ENCODE assay signal across 19 cellular contexts in genomic region chr13:33277946-33278345, GRCh38. TPM values are rescaled to one million over a fixed set of nuclear protein-coding genes. Genes with fewer than 3 reads are reported as not detected.
A peak's percentile ranks its signal among the peaks of the same experiment; 100 is the strongest.
DNase-seq lines count a peak whose midpoint lies in the region; ATAC-seq and TF ChIP-seq lines count a peak whose summit lies in the region.
"Had no signal": no experiment of that assay in that cellular context is flagged by ENCODE, and none has a peak within 500 bp of the region (broad histone marks: within the 10 kb centered on the region; RNA-seq: fewer than 3 reads in every experiment).

No MANE protein-coding gene starts in this region.

- H3K27ac ChIP-seq in fibroblast of lung (ENCODE audit: insufficient read depth, low read length) (peak overlapping the region; percentile 9), tibial nerve (peak overlapping the region; percentile 45 to 97 (median 74))
- H3K27ac ChIP-seq: BLaER1 treated with 17β-estradiol and CSF1 and Interleukin-3, amounts not matched to agents 10 nM and 100 nM had no signal

- H3K9me3 ChIP-seq in adipocyte (ENCODE audit: control insufficient read depth, low read length) (no peaks in the 10 kb centered on the region), fibroblast of lung (ENCODE audit: control insufficient read depth, insufficient read depth, low read depth, low read length) (no peaks in the 10 kb centered on the region), tibial nerve (no peaks in the 10 kb centered on the region)
- H3K9me3 ChIP-seq: BLaER1 treated with 17β-estradiol and CSF1 and Interleukin-3, amounts not matched to agents 10 nM and 100 nM; Peyer's patch had no signal

- peaks cover 98% of the 10 kb centered on the region for H3K79me2 ChIP-seq in fibroblast of lung (ENCODE audit: control insufficient read depth, insufficient read depth, low read length)

- H3K4me2 ChIP-seq in fibroblast of lung (ENCODE audit: extremely low read depth, insufficient read depth, low read length), result no peak overlapping the region
- H3K4me2 ChIP-seq: BLaER1 treated with 17β-estradiol and CSF1 and Interleukin-3, amounts not matched to agents 10 nM and 100 nM had no signal

- H3K4me3 ChIP-seq in adipocyte (ENCODE audit: low read length) (peak overlapping the region; percentile 43), fibroblast of lung (replicated peaks in 1 of 4; ENCODE audit: control extremely low read depth in 1 of 4, insufficient read depth in 1 of 4, low read depth in 3 of 4, low read length in 4 of 4) (no peak overlapping the region), tibial nerve (no peak overlapping the region)
- H3K4me3 ChIP-seq: BLaER1 treated with 17β-estradiol and CSF1 and Interleukin-3, amounts not matched to agents 10 nM and 100 nM; Peyer's patch had no signal

- peak in 1 of 2 donors; percentile 65 for TF ChIP-seq EP300 in tibial nerve (IDR thresholded peaks at IDR 0.05)

- no peak overlapping the region for H2AFZ ChIP-seq in fibroblast of lung (ENCODE audit: low read length)

- TF ChIP-seq POLR2A in tibial nerve (IDR thresholded peaks at IDR 0.05), result no peak

- no peaks in the 10 kb centered on the region for H3K9me3 Mint-ChIP-seq in nephron
- no peaks in the 10 kb centered on the region for H3K9me3 Mint-ChIP-seq in activated T-helper 2 cell treated with anti-CD3 and anti-CD28 coated beads, Interferon-gamma antibody, Interleukin-2, Interleukin-4, amounts not matched to agents 10 μg/mL and 5 μg/mL and 100 μg/mL, durations not matched to agents 14 hours and 24 hours and 36 hours
- H3K9me3 Mint-ChIP-seq: activated naive CD4-positive, alpha-beta T cell treated with anti-CD3 and anti-CD28 coated beads for 36 hours; stimulated activated naive CD8-positive, alpha-beta T cell treated with anti-CD3 and anti-CD28 coated beads, Interleukin-15, Interleukin-2, amounts not matched to agents 100 ng/mL and 50 ng/mL, for 24 hours; T-cell had no signal

- peak; percentile 52 for DNase-seq in adipocyte (ENCODE audit: low read depth)
- DNase-seq in fibroblast of lung (ENCODE audit: low read depth in 2 of 2), result peak; percentile 51 to 57
- peak in 1 of 2 donors; percentile 71 for DNase-seq in tibial nerve (ENCODE audit: low spot score in 2 of 2)
- DNase-seq in 8988T, result no peak
- DNase-seq in NCI-H1436 treated with DMSO at 0.1 percent for 48 hours (lab: John Stamatoyannopoulos, UW), result no peak
- DNase-seq in activated T-helper 2 cell treated with anti-CD3 and anti-CD28 coated beads, Interferon-gamma antibody, Interleukin-2, Interleukin-4, amounts not matched to agents 10 μg/mL and 5 μg/mL and 100 μg/mL, durations not matched to agents 14 hours and 24 hours and 36 hours (ENCODE audit: low spot score), result no peak
- DNase-seq: activated naive CD4-positive, alpha-beta T cell treated with anti-CD3 and anti-CD28 coated beads for 36 hours; central memory CD4-positive, alpha-beta T cell; head of caudate nucleus; NCI-H2171; NCI-H82; nucleus accumbens; Peyer's patch; T-cell had no signal

- no peaks in the 10 kb centered on the region for H3K27me3 Mint-ChIP-seq in nephron (ENCODE audit: low read depth)
- H3K27me3 Mint-ChIP-seq in activated T-helper 2 cell treated with anti-CD3 and anti-CD28 coated beads, Interferon-gamma antibody, Interleukin-2, Interleukin-4, amounts not matched to agents 10 μg/mL and 5 μg/mL and 100 μg/mL, durations not matched to agents 14 hours and 24 hours and 36 hours (ENCODE audit: low read depth), result peaks cover 15% of the 10 kb centered on the region

- no peaks in the 10 kb centered on the region for H3K36me3 Mint-ChIP-seq in nephron (ENCODE audit: low read depth)
- H3K36me3 Mint-ChIP-seq in activated T-helper 2 cell treated with anti-CD3 and anti-CD28 coated beads, Interferon-gamma antibody, Interleukin-2, Interleukin-4, amounts not matched to agents 10 μg/mL and 5 μg/mL and 100 μg/mL, durations not matched to agents 14 hours and 24 hours and 36 hours (ENCODE audit: low read depth), result no peaks in the 10 kb centered on the region
- H3K36me3 Mint-ChIP-seq: IgD-negative memory B cell, T-cell had no signal

- TF ChIP-seq CTCF in fibroblast of lung (conservative IDR thresholded peaks at IDR 0.05 in 1 of 2, IDR thresholded peaks at IDR 0.05 in 1 of 2; ENCODE audit: low read depth in 1 of 2, low read length in 2 of 2) (no peak), nephron (IDR thresholded peaks at IDR 0.05; ENCODE audit: unreplicated experiment in 3 of 3) (no peak), tibial nerve (IDR thresholded peaks at IDR 0.05) (no peak)

- no peaks in the 10 kb centered on the region for H4K20me1 ChIP-seq in fibroblast of lung (ENCODE audit: control insufficient read depth, extremely low read depth, insufficient read depth, low read length)
- H4K20me1 ChIP-seq: BLaER1 treated with 17β-estradiol and CSF1 and Interleukin-3, amounts not matched to agents 10 nM and 100 nM had no signal

- peak overlapping the region in 1 of 3 experiments; percentile 12 for H3K4me3 Mint-ChIP-seq in nephron
- H3K4me3 Mint-ChIP-seq in activated T-helper 2 cell treated with anti-CD3 and anti-CD28 coated beads, Interferon-gamma antibody, Interleukin-2, Interleukin-4, amounts not matched to agents 10 μg/mL and 5 μg/mL and 100 μg/mL, durations not matched to agents 14 hours and 24 hours and 36 hours (ENCODE audit: low read depth), result no peak overlapping the region
- H3K4me3 Mint-ChIP-seq: activated naive CD4-positive, alpha-beta T cell treated with anti-CD3 and anti-CD28 coated beads for 36 hours; IgD-negative memory B cell; stimulated activated naive CD8-positive, alpha-beta T cell treated with anti-CD3 and anti-CD28 coated beads, Interleukin-15, Interleukin-2, amounts not matched to agents 100 ng/mL and 50 ng/mL, for 24 hours; T-cell had no signal

- 68 to 74% methylated on average over 1 of the region's 1 CpG for WGBS in tibial nerve, 2 donors

- H3K9ac ChIP-seq in adipocyte (ENCODE audit: low read length), result peak overlapping the region; percentile 70
- no peak overlapping the region for H3K9ac ChIP-seq in fibroblast of lung (ENCODE audit: insufficient read depth, low read length)
- H3K9ac ChIP-seq: BLaER1 treated with 17β-estradiol and CSF1 and Interleukin-3, amounts not matched to agents 10 nM and 100 nM had no signal

- no peaks in the 10 kb centered on the region for H3K36me3 ChIP-seq in adipocyte (ENCODE audit: control insufficient read depth, insufficient read depth, low read length, severe bottlenecking)
- peaks cover 2% of the 10 kb centered on the region for H3K36me3 ChIP-seq in fibroblast of lung (ENCODE audit: control insufficient read depth, insufficient read depth, low read length)
- no peaks in the 10 kb centered on the region for H3K36me3 ChIP-seq in tibial nerve
- H3K36me3 ChIP-seq: BLaER1 treated with 17β-estradiol and CSF1 and Interleukin-3, amounts not matched to agents 10 nM and 100 nM; Peyer's patch had no signal

- ATAC-seq in GM21381 (IDR thresholded peaks at IDR 0.05; ENCODE audit: unreplicated experiment), result no peak
- ATAC-seq: T-cell had no signal

- no peaks in the 10 kb centered on the region for H3K27me3 ChIP-seq in adipocyte (replicated peaks; ENCODE audit: control insufficient read depth, insufficient read depth, low read length)
- no peaks in the 10 kb centered on the region for H3K27me3 ChIP-seq in fibroblast of lung (ENCODE audit: control insufficient read depth, insufficient read depth, low read length)
- H3K27me3 ChIP-seq in tibial nerve, result no peaks in the 10 kb centered on the region
- H3K27me3 ChIP-seq: BLaER1 treated with 17β-estradiol and CSF1 and Interleukin-3, amounts not matched to agents 10 nM and 100 nM; Peyer's patch had no signal

- peaks cover 74% of the 10 kb centered on the region for H3K4me1 Mint-ChIP-seq in nephron
- H3K4me1 Mint-ChIP-seq in activated T-helper 2 cell treated with anti-CD3 and anti-CD28 coated beads, Interferon-gamma antibody, Interleukin-2, Interleukin-4, amounts not matched to agents 10 μg/mL and 5 μg/mL and 100 μg/mL, durations not matched to agents 14 hours and 24 hours and 36 hours (ENCODE audit: low read depth), result no peaks in the 10 kb centered on the region
- H3K4me1 Mint-ChIP-seq: IgD-negative memory B cell, T-cell had no signal

- intact Hi-C loops in activated T-helper 2 cell treated with anti-CD3 and anti-CD28 coated beads, Interferon-gamma antibody, Interleukin-2, Interleukin-4, amounts not matched to agents 10 μg/mL and 5 μg/mL and 100 μg/mL, durations not matched to agents 14 hours and 24 hours and 36 hours (cut with micrococcal nuclease), result no loop called here

- H3K4me1 ChIP-seq in adipocyte (ENCODE audit: control insufficient read depth, insufficient read depth, low read length), result peaks cover 90% of the 10 kb centered on the region
- peaks cover 31% of the 10 kb centered on the region for H3K4me1 ChIP-seq in fibroblast of lung (ENCODE audit: control insufficient read depth, extremely low read depth, insufficient read depth, low read length)
- H3K4me1 ChIP-seq in tibial nerve, result peaks cover 0 to 88% (median 36%) of the 10 kb centered on the region in 4 donors

- peak overlapping the region in 2 of 3 experiments; percentile 13 to 92 for H3K27ac Mint-ChIP-seq in nephron
- no peak overlapping the region for H3K27ac Mint-ChIP-seq in activated T-helper 2 cell treated with anti-CD3 and anti-CD28 coated beads, Interferon-gamma antibody, Interleukin-2, Interleukin-4, amounts not matched to agents 10 μg/mL and 5 μg/mL and 100 μg/mL, durations not matched to agents 14 hours and 24 hours and 36 hours
- H3K27ac Mint-ChIP-seq: activated naive CD4-positive, alpha-beta T cell treated with anti-CD3 and anti-CD28 coated beads for 36 hours; IgD-negative memory B cell; stimulated activated naive CD8-positive, alpha-beta T cell treated with anti-CD3 and anti-CD28 coated beads, Interleukin-15, Interleukin-2, amounts not matched to agents 100 ng/mL and 50 ng/mL, for 24 hours; T-cell had no signal

RNA-seq across cellular contexts. Expression of gene STARD13, which starts 7.6 kb away (rescaled TPM):
- total RNA-seq in fibroblast of lung, result 16.2 and 44.6 TPM in 2 replicates
- 22.0 and 25.2 TPM in 2 replicates for polyA plus RNA-seq in fibroblast of lung
- 19.6 and 23.0 TPM in 2 replicates for polyA plus RNA-seq in fibroblast of lung (2012)
- polyA minus RNA-seq in fibroblast of lung (ENCODE audit: low replicate concordance), result 38.8 and 44.0 TPM in 2 replicates
- 100 to 1,000 TPM in 1 of 4 donors, 10 to 100 TPM in 3; 52.7 to 125 (median 80.0) TPM for total RNA-seq in tibial nerve
- 1.5 and 2.0 TPM in 2 replicates for total RNA-seq in activated T-helper 2 cell treated with anti-CD3 and anti-CD28 coated beads, Interferon-gamma antibody, Interleukin-2, Interleukin-4, amounts not matched to agents 10 μg/mL and 5 μg/mL and 100 μg/mL, durations not matched to agents 14 hours and 24 hours and 36 hours
- polyA plus RNA-seq: IgD-negative memory B cell had no signal

Comparison
In these comparisons a context has a peak if more than half of its experiments do, and no peak if none do; other contexts are left out.
1. DNase-seq: peak in adipocyte (single experiment) and fibroblast of lung (2 of 2); none in 8988T (single experiment), NCI-H1436 treated with DMSO at 0.1 percent for 48 hours (single experiment) and activated T-helper 2 cell treated with anti-CD3 and anti-CD28 coated beads, Interferon-gamma antibody, Interleukin-2, Interleukin-4, amounts not matched to agents 10 μg/mL and 5 μg/mL and 100 μg/mL, durations not matched to agents 14 hours and 24 hours and 36 hours (single experiment).